In the genomic region with DNA sequence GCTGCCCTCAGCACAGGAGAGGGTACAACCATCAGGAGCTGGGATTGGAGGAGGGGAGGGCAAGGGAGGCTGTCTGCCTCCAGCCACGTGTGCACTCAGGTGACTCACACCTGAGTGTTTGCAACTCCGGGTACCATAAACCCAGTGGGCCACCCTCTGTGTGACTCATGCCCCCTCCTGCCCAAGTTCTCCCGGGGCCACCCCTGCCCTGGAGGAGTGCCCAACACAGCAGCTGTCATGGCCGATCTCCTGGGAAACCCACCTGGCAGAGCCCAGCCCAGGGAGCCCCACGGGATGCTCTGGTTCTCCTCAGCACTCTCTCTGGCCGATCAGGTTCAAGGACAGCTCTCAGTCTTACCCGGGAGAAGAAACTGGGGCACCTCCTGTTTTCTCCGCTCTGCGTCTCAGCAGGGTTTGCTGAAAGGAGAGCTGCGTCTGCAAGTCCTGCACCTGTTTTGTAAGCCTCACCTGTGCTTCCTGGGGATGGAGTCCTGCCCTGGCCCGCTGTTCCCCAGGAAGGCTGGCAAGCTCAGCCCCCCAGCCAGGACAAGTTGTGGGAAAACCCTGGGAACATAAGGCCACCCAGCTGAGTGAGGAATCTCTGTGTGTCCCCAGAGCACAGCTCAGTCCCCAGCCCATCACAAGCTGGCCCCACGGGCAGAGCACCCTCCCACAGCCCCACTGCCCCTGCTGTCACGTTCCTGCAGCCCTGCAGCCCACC, we compare ENCODE assay signal across 8 cellular contexts. TPM values are rescaled to one million over a fixed set of nuclear protein-coding genes. Genes with fewer than 3 reads are reported as not detected.
DNase-seq lines count a peak whose midpoint lies in the region; ATAC-seq and TF ChIP-seq lines count a peak whose summit lies in the region.

No MANE protein-coding gene starts in this region.

- H4K20me1 ChIP-seq in KMS-11 (ENCODE audit: insufficient read depth): no peaks in the 10 kb centered on the region

- H3K18ac ChIP-seq in neuronal stem cell (ENCODE audit: low read length): no peak overlapping the region

- peak overlapping the region; percentile 11 for H2BK15ac ChIP-seq in neuronal stem cell (ENCODE audit: low read length)

- no TSS peak for BruUV-seq in MCF 10A (replicated peaks; lab: Mats Ljungman, UMichigan)

- H3K27me3 ChIP-seq in ACC112 (ENCODE audit: insufficient read depth, low read length) (no peaks in the 10 kb centered on the region), KMS-11 (ENCODE audit: insufficient read depth, low read depth) (no peaks in the 10 kb centered on the region), neuronal stem cell (ENCODE audit: control insufficient read depth in 3 of 3, insufficient read depth in 3 of 3, low read depth in 1 of 3, low read length in 3 of 3) (peaks cover 0 to 12% (median 3%) of the 10 kb centered on the region in 3 experiments)

- H3K4me3 Mint-ChIP-seq in MCF 10A (ENCODE audit: unreplicated experiment): no peak overlapping the region

- H2BK12ac ChIP-seq in neuronal stem cell (ENCODE audit: low read length): peak overlapping the region; percentile 30

- H3K23ac ChIP-seq in neuronal stem cell (ENCODE audit: low read depth, low read length, poor library complexity): no peak overlapping the region

- H3K4me3 ChIP-seq in ACC112 (ENCODE audit: low read depth, low read length): peak overlapping the region; percentile 61; the same call in 1 of the 2 replicates
- no peak overlapping the region for H3K4me3 ChIP-seq in KMS-11 (IDR thresholded peaks at IDR 0.05; ENCODE audit: insufficient read depth, low read depth, low read length)
- peak overlapping the region in 1 of 2 donors; percentile 10 for H3K4me3 ChIP-seq in neuronal stem cell (ENCODE audit: low read length in 2 of 2)

- H2BK5ac ChIP-seq in neuronal stem cell (ENCODE audit: low read length): no peak overlapping the region

- H3K4me1 Mint-ChIP-seq in MCF 10A (ENCODE audit: insufficient read depth, unreplicated experiment): peaks cover 12% of the 10 kb centered on the region

- H3K14ac ChIP-seq in neuronal stem cell (ENCODE audit: low read length): no peak overlapping the region

- intact Hi-C loops in MCF 10A (cut with micrococcal nuclease): no loop called here

- H3K27ac Mint-ChIP-seq in MCF 10A (ENCODE audit: low read depth, unreplicated experiment): no peak overlapping the region

- H3K9ac ChIP-seq in KMS-11 (peak overlapping the region; percentile 51; the same call in 1 of the 2 replicates), neuronal stem cell (ENCODE audit: low read depth, low read length, poor library complexity) (no peak overlapping the region)

- peak overlapping the region; percentile 88 for H2AFZ ChIP-seq in ACC112 (ENCODE audit: low read length, unreplicated experiment)
- H2AFZ ChIP-seq in KMS-11 (ENCODE audit: low read depth): peak overlapping the region; percentile 78
- peak overlapping the region; percentile 98 for H2AFZ ChIP-seq in neuronal stem cell (ENCODE audit: low read length)

- no peaks in the 10 kb centered on the region for H3K36me3 ChIP-seq in ACC112 (ENCODE audit: insufficient read depth, low read length)
- no peaks in the 10 kb centered on the region for H3K36me3 ChIP-seq in KMS-11 (ENCODE audit: insufficient read depth)
- H3K36me3 ChIP-seq in neuronal stem cell (replicated peaks in 1 of 2; ENCODE audit: control insufficient read depth in 2 of 2, insufficient read depth in 2 of 2, low read length in 2 of 2): no peaks in the 10 kb centered on the region

- DNase-seq in MCF 10A (ENCODE audit: unreplicated experiment) (peak; percentile 77), neuronal stem cell (ENCODE audit: low spot score) (no peak), HUDEP-2 (lab: John Stamatoyannopoulos, UW; ENCODE audit: unreplicated experiment in 76 of 76) (no peak), retina (no peak), amniotic stem cell (lab: John Stamatoyannopoulos, UW) (no peak)

- no peaks in the 10 kb centered on the region for H3K79me1 ChIP-seq in neuronal stem cell (ENCODE audit: low read depth, low read length)

- peaks cover 7% of the 10 kb centered on the region for H3K9me3 Mint-ChIP-seq in MCF 10A (ENCODE audit: unreplicated experiment)

- CTCF ChIA-PET in MCF 10A (lab: Yijun Ruan, JAX): interaction anchor here (0.5 to 1.7 kb wide), 13 partner anchors 9 to 1150 kb away, joined by 3 to 5 read pairs (median 3); no protein-coding TSS in a partner anchor

- no peak for ATAC-seq in HG02852 (IDR thresholded peaks at IDR 0.05; ENCODE audit: unreplicated experiment)

- H3K4ac ChIP-seq in neuronal stem cell (ENCODE audit: low read length): no peak overlapping the region

- H4K91ac ChIP-seq in neuronal stem cell (ENCODE audit: low read depth, low read length, poor library complexity): no peak overlapping the region

- H3K9me3 ChIP-seq in neuronal stem cell (replicated peaks in 1 of 2; ENCODE audit: control insufficient read depth in 2 of 2, insufficient read depth in 1 of 2, low read depth in 1 of 2, low read length in 2 of 2): no peaks in the 10 kb centered on the region

- H2AK5ac ChIP-seq in neuronal stem cell (ENCODE audit: low read depth, low read length): peak overlapping the region; percentile 17

- H3K27ac ChIP-seq in ACC112 (ENCODE audit: low read depth, low read length): no peak overlapping the region
- no peak overlapping the region for H3K27ac ChIP-seq in KMS-11
- H3K27ac ChIP-seq in neuronal stem cell (replicated peaks; ENCODE audit: low read length): no peak overlapping the region

- H2BK120ac ChIP-seq in neuronal stem cell (ENCODE audit: low read depth, low read length): no peak overlapping the region

- peak overlapping the region; percentile 29; the same call in 1 of the 2 replicates for H3K4me2 ChIP-seq in KMS-11
- H3K4me2 ChIP-seq in neuronal stem cell (ENCODE audit: insufficient read depth, low read length, poor library complexity, severe bottlenecking): no peak overlapping the region

- POLR2A ChIA-PET in MCF 10A (lab: Yijun Ruan, JAX): interaction anchor here (0.7 to 1.0 kb wide), 5 partner anchors 11 to 165 kb away, joined by 3 read pairs; no protein-coding TSS in a partner anchor

- H3K36me3 Mint-ChIP-seq in MCF 10A (ENCODE audit: insufficient read depth, unreplicated experiment): no peaks in the 10 kb centered on the region

- no peaks in the 10 kb centered on the region for H3K27me3 Mint-ChIP-seq in MCF 10A (ENCODE audit: insufficient read depth, unreplicated experiment)

- TF ChIP-seq CTCF in KMS-11 (conservative IDR thresholded peaks at IDR 0.05; ENCODE audit: low read depth, low read length) (no peak), MCF 10A (IDR thresholded peaks at IDR 0.05; ENCODE audit: unreplicated experiment) (no peak)

- no peak overlapping the region for H4K8ac ChIP-seq in neuronal stem cell (ENCODE audit: low read depth, low read length)

- peaks cover 6% of the 10 kb centered on the region for H3K4me1 ChIP-seq in ACC112 (ENCODE audit: control insufficient read depth, insufficient read depth, low read length, unreplicated experiment)
- peaks cover 42% of the 10 kb centered on the region for H3K4me1 ChIP-seq in KMS-11 (ENCODE audit: low read depth, poor library complexity, severe bottlenecking)
- no peaks in the 10 kb centered on the region for H3K4me1 ChIP-seq in neuronal stem cell (ENCODE audit: control insufficient read depth in 2 of 2, insufficient read depth in 1 of 2, low read depth in 1 of 2, low read length in 2 of 2)

- no CpG with 5 or more reads among the region's 13 CpGs for WGBS in neuronal stem cell (ENCODE audit: extremely low coverage in 2 of 2, insufficient read length in 2 of 2, insufficient replicate concordance in 1 of 2), 2 donors

- H3K79me2 ChIP-seq in ACC112 (ENCODE audit: control insufficient read depth, insufficient read depth, low read length, unreplicated experiment) (no peaks in the 10 kb centered on the region), KMS-11 (ENCODE audit: insufficient read depth, low read depth) (no peaks in the 10 kb centered on the region)

RNA-seq across cellular contexts. Expression of gene UBE2F, which starts 44.0 kb away (rescaled TPM):
- 116 and 125 TPM in 2 replicates for total RNA-seq in MCF 10A (2022)
- 35.5 TPM for polyA plus RNA-seq in neuronal stem cell (2013, experiment 1 of 2)
- 36.1 TPM for polyA plus RNA-seq in neuronal stem cell (2013, experiment 2 of 2)
